Comparison of ENCODE assay signal across 21 cellular contexts in the genomic region with DNA sequence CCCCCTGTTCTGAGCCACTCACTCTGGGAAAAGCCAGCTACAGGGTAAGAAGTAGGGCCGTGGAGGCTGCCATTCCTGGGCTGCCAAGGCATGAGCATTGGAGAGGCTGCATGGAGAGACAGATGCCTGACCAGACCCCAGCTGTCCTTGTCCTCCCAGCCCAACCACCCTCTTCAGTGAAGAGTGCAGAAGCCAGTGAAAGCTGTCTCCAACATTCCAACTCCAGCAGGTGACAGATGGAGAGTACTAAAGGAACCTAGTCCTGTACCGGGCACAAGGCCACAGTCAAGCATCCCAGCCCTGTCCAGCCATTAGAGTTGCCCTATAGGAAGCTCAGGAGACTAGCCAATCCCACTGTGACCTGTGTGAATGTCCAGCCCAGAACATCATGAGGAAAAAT.
"Had no signal": no experiment of that assay in that cellular context is flagged by ENCODE, and none has a peak within 500 bp of the region (broad histone marks: within the 10 kb centered on the region; RNA-seq: fewer than 3 reads in every experiment).

No MANE protein-coding gene starts in this region.

- DNase-seq: Kasumi-1, MM.1S, NCI-H1092 treated with DMSO at 0.1 percent for 48 hours, NCI-H1436 treated with DMSO at 0.1 percent for 48 hours, NCI-H1694, NCI-H187 treated with DMSO at 0.1 percent for 48 hours, NCI-H2029 treated with DMSO at 0.1 percent for 48 hours, NCI-H226, NCI-H510A, NCI-H524 treated with DMSO at 0.1 percent for 48 hours, NCI-H69, NCI-H774, Right ventricle myocardium superior, RPMI8226, SIG-M5 had no signal

- H3K27me3 Mint-ChIP-seq: IgD-negative memory B cell had no signal

- H3K4me1 ChIP-seq: SJSA1 had no signal

- H3K27me3 ChIP-seq: SJSA1 had no signal

- H3K9me3 Mint-ChIP-seq: IgD-negative memory B cell had no signal

- H3K4me3 ChIP-seq: K562, SJSA1, SK-N-MC had no signal

- H3K4me3 Mint-ChIP-seq: IgD-negative memory B cell had no signal

- H3K9me3 ChIP-seq: SJSA1 had no signal

- H3K36me3 ChIP-seq: SJSA1 had no signal

- H3K27ac Mint-ChIP-seq: IgD-negative memory B cell had no signal

- ATAC-seq: K562 had no signal

- H3K27ac ChIP-seq: HL-60, KMS-11, SJSA1, SK-N-MC had no signal
